In the genomic region with DNA sequence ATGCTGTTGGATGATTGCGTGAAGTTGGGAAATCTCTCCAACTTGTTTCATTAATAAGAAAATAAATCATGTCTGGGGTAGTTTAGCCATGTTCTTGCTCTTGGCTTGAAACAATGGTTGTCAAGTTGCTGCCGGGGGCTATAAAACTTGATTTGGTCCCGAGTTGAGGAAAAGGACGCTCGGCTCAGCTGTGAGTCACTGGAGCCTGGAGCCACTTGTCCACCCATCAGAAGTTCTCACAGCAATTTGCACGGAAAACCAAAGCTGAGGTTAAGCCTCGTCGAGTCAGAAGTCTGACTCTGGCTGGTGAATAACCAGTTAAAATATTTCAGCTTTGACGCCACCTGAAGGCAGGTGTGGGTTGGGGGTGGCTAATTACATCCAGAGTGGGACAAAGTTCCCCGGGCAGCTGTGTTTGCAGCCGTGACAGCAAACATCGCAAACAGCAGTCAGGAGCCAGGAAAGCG, we compare ENCODE assay signal across 11 cellular contexts. TPM values are rescaled to one million over a fixed set of nuclear protein-coding genes. Genes with fewer than 3 reads are reported as not detected.
DNase-seq lines count a peak whose midpoint lies in the region; ATAC-seq and TF ChIP-seq lines count a peak whose summit lies in the region.
"Had no signal": no experiment of that assay in that cellular context is flagged by ENCODE, and none has a peak within 500 bp of the region (broad histone marks: within the 10 kb centered on the region; RNA-seq: fewer than 3 reads in every experiment).

No MANE protein-coding gene starts in this region.

- peak; percentile 60 for ATAC-seq in PC-3
- ATAC-seq: psoas muscle had no signal

- TF ChIP-seq CTCF in PC-3 (conservative IDR thresholded peaks at IDR 0.05; ENCODE audit: low read depth, low read length) (no peak), esophagus squamous epithelium (IDR thresholded peaks at IDR 0.05) (no peak), smooth muscle cell (IDR thresholded peaks at IDR 0.05; ENCODE audit: borderline replicate concordance, insufficient read depth, poor library complexity, severe bottlenecking) (no peak)

- no peaks in the 10 kb centered on the region for H3K9me2 ChIP-seq in PC-3 (replicated peaks; ENCODE audit: low read length)

- CTCF ChIA-PET in PC-3 (lab: Charles Lee): interaction anchor here (0.7 to 2.1 kb wide), 4 partner anchors 18 to 174 kb away, joined by 4 to 16 read pairs (median 9); no protein-coding TSS in a partner anchor

- no peaks in the 10 kb centered on the region for H3K9me3 ChIP-seq in PC-3 (ENCODE audit: low read length)
- no peaks in the 10 kb centered on the region for H3K9me3 ChIP-seq in esophagus squamous epithelium
- H3K9me3 ChIP-seq in smooth muscle cell (replicated peaks; ENCODE audit: low read depth): no peaks in the 10 kb centered on the region
- H3K9me3 ChIP-seq: psoas muscle had no signal

- peak overlapping the region; percentile 75 for H3K4me2 ChIP-seq in PC-3 (ENCODE audit: low read length)
- H3K4me2 ChIP-seq in smooth muscle cell: peak overlapping the region; percentile 37

- no peaks in the 10 kb centered on the region for H3K36me3 ChIP-seq in PC-3 (ENCODE audit: low read depth, low read length)
- no peaks in the 10 kb centered on the region for H3K36me3 ChIP-seq in esophagus squamous epithelium
- H3K36me3 ChIP-seq in smooth muscle cell (ENCODE audit: low read depth): no peaks in the 10 kb centered on the region

- POLR2A ChIA-PET in PC-3 (lab: Charles Lee; ENCODE audit: unreplicated experiment): interaction anchor here (0.6 to 1.1 kb wide), 11 partner anchors 10 to 326 kb away, joined by 3 to 9 read pairs (median 4); no protein-coding TSS in a partner anchor

- no peaks in the 10 kb centered on the region for H4K20me1 ChIP-seq in PC-3 (ENCODE audit: low read length)
- no peaks in the 10 kb centered on the region for H4K20me1 ChIP-seq in smooth muscle cell (ENCODE audit: low read depth)

- H3K27me3 ChIP-seq in PC-3 (ENCODE audit: low read length): no peaks in the 10 kb centered on the region
- peaks cover 0 to 50% (median 0%) of the 10 kb centered on the region in 4 donors for H3K27me3 ChIP-seq in esophagus squamous epithelium
- H3K27me3 ChIP-seq in smooth muscle cell (ENCODE audit: low read depth): peaks cover 5% of the 10 kb centered on the region

- WGBS in esophagus squamous epithelium, 2 donors: 35 to 37% methylated on average over 6 to 9 of the region's 13 CpGs
- 33% methylated on average over 13 of the region's 13 CpGs for WGBS in smooth muscle cell (ENCODE audit: low lambda C conversion rate)

- intact Hi-C loops in PC-3 (cut with micrococcal nuclease): loop anchor here (1.0 kb wide), 1 partner anchor 31 kb away; no protein-coding TSS in a partner anchor
- intact Hi-C loops in esophagus squamous epithelium (cut with DNase I): no loop called here

- no TSS peak for BruUV-seq in PC-3 (replicated peaks; lab: Mats Ljungman, UMichigan)

- H3K27ac ChIP-seq in PC-3 (ENCODE audit: low read length) (peak overlapping the region; percentile 97), esophagus squamous epithelium (peak overlapping the region; percentile 33 to 64 (median 52)), smooth muscle cell (ENCODE audit: low read depth) (peak overlapping the region; percentile 79)
- H3K27ac ChIP-seq: psoas muscle had no signal

- DNase-seq in GM04504 (ENCODE audit: low read depth) (peak; percentile 99), PC-3 (peak; percentile 99), esophagus squamous epithelium (lab: John Stamatoyannopoulos, UW) (no peak), smooth muscle cell (lab: John Stamatoyannopoulos, UW; ENCODE audit: unreplicated experiment) (no peak), superior temporal gyrus (ENCODE audit: extremely low spot score) (no peak), hippocampal formation (lab: John Stamatoyannopoulos, UW) (no peak), NCI-H82 (lab: John Stamatoyannopoulos, UW) (no peak)
- DNase-seq: activated T-cell treated with anti-CD3 and anti-CD28 coated beads, Interleukin-2, amount 50 U/mL, for 1 hour; caudate nucleus; psoas muscle had no signal

- no peak for TF ChIP-seq POLR2A in esophagus squamous epithelium (IDR thresholded peaks at IDR 0.05)

- H3K79me2 ChIP-seq in PC-3 (ENCODE audit: low read length) (peaks cover 12% of the 10 kb centered on the region), smooth muscle cell (ENCODE audit: low read depth) (no peaks in the 10 kb centered on the region)

- H3K4me3 ChIP-seq in PC-3 (ENCODE audit: low read length): peak overlapping the region; percentile 42; the same call in 1 of the 2 replicates
- H3K4me3 ChIP-seq in esophagus squamous epithelium: no peak overlapping the region
- no peak overlapping the region for H3K4me3 ChIP-seq in smooth muscle cell
- H3K4me3 ChIP-seq: lung, psoas muscle had no signal

- no peak overlapping the region for H2AFZ ChIP-seq in PC-3 (ENCODE audit: low read length)
- H2AFZ ChIP-seq in smooth muscle cell (ENCODE audit: low read depth): no peak overlapping the region

- H3F3A ChIP-seq in PC-3 (ENCODE audit: low read length, unreplicated experiment) (peaks cover 3% of the 10 kb centered on the region), smooth muscle cell (ENCODE audit: low read depth) (no peaks in the 10 kb centered on the region)

- H3K4me1 ChIP-seq in PC-3 (ENCODE audit: insufficient read depth, low read length) (peaks cover 61% of the 10 kb centered on the region), esophagus squamous epithelium (peaks cover 0 to 48% (median 7%) of the 10 kb centered on the region in 3 donors), smooth muscle cell (ENCODE audit: low read depth) (no peaks in the 10 kb centered on the region)
- H3K4me1 ChIP-seq: psoas muscle had no signal

- peak overlapping the region; percentile 92 for H3K9ac ChIP-seq in PC-3 (ENCODE audit: low read length)
- H3K9ac ChIP-seq in smooth muscle cell (ENCODE audit: low read depth): no peak overlapping the region

RNA-seq across cellular contexts. Expression of gene RIPK4, which starts 19.7 kb away (rescaled TPM):
- total RNA-seq in PC-3 (2014; rRNA removed) (252 and 333 TPM in 2 replicates), esophagus squamous epithelium (10 to 100 TPM; 41.1 to 93.5 (median 68.8) TPM), smooth muscle cell (2.6 and 3.7 TPM in 2 replicates)
- polyA plus RNA-seq in smooth muscle cell: 1.1 and 7.4 TPM in 2 replicates
- total RNA-seq: psoas muscle had no signal

Comparison
In these comparisons a context has a peak if more than half of its experiments do, and no peak if none do; other contexts are left out.
1. DNase-seq: peak in GM04504 (single experiment) and PC-3 (single experiment); none in esophagus squamous epithelium (single experiment), smooth muscle cell (single experiment), superior temporal gyrus (single experiment), hippocampal formation (0 of 2) and NCI-H82 (single experiment).
2. Peak in every context shown above with its lines, with median percentiles within 50 percentile points of each other: H3K27ac ChIP-seq.